10 cellular contexts compared by ENCODE assay signal in the genomic region with DNA sequence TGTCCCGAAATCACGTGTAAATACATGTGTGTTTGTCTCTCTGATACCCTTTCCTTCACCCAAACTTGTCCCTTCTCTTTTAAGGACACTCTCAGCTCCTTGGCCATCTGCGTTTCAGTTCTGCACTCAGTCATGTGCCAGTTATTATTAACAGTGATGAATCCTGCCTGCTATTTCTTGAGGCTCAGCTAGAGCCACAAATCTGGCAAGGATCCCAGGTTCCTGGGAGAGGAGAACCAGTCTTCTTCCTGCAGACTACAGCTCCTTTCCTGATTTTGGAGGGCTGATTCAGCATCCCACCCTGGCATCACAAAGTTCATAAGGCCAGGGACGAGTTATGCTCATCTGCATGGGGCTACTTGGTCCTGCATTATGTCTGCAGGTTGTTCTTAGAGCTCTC. TPM values are rescaled to one million over a fixed set of nuclear protein-coding genes. Genes with fewer than 3 reads are reported as not detected.
DNase-seq lines count a peak whose midpoint lies in the region; ATAC-seq and TF ChIP-seq lines count a peak whose summit lies in the region.
"Had no signal": no experiment of that assay in that cellular context is flagged by ENCODE, and none has a peak within 500 bp of the region (broad histone marks: within the 10 kb centered on the region; RNA-seq: fewer than 3 reads in every experiment).

No MANE protein-coding gene starts in this region.

- H3K27ac ChIP-seq in mammary epithelial cell (ENCODE audit: insufficient read depth, low read depth, low read length) (no peak overlapping the region), aorta (ENCODE audit: low read depth in 1 of 2, low read length in 2 of 2) (peak overlapping the region; percentile 23 to 46), right lobe of liver (peak overlapping the region in 1 of 3 donors; percentile 38)
- H3K27ac ChIP-seq: BLaER1 had no signal

- H3K79me2 ChIP-seq in mammary epithelial cell (ENCODE audit: insufficient read depth, low read length): peaks cover 8% of the 10 kb centered on the region

- H3K27me3 ChIP-seq in mammary epithelial cell (ENCODE audit: insufficient read depth, low read length) (no peaks in the 10 kb centered on the region), aorta (ENCODE audit: control insufficient read depth in 1 of 2, insufficient read depth in 2 of 2, low read length in 1 of 2) (no peaks in the 10 kb centered on the region), right lobe of liver (no peaks in the 10 kb centered on the region)
- H3K27me3 ChIP-seq: BLaER1 had no signal

- TF ChIP-seq POLR2A in right lobe of liver (IDR thresholded peaks at IDR 0.05): no peak

- intact Hi-C loops in Right ventricle myocardium inferior (cut with DNase I): loop anchor here (10.0 kb wide), 1 partner anchor 74 kb away; no protein-coding TSS in a partner anchor
- intact Hi-C loops in cardiac septum (cut with DNase I): no loop called here
- intact Hi-C loops in mammary epithelial cell (cut with micrococcal nuclease): no loop called here
- intact Hi-C loops in aorta (cut with DNase I): loop anchor here (5.0 kb wide), 2 partner anchors 33 to 77 kb away; no protein-coding TSS in a partner anchor
- intact Hi-C loops in right lobe of liver (cut with DNase I): no loop called here

- no peaks in the 10 kb centered on the region for H3K36me3 ChIP-seq in mammary epithelial cell (ENCODE audit: insufficient read depth, low read length)
- H3K36me3 ChIP-seq in aorta (ENCODE audit: control insufficient read depth in 1 of 2, insufficient read depth in 2 of 2, low read length in 1 of 2): no peaks in the 10 kb centered on the region
- no peaks in the 10 kb centered on the region for H3K36me3 ChIP-seq in right lobe of liver
- H3K36me3 ChIP-seq: BLaER1 had no signal

- no TSS peak for BruUV-seq in mammary epithelial cell (replicated peaks; lab: Mats Ljungman, UMichigan)

- no peak for DNase-seq in Right ventricle myocardium inferior (ENCODE audit: missing footprints)
- no peak for DNase-seq in cardiac septum (ENCODE audit: low spot score)
- DNase-seq in mammary epithelial cell: peak; percentile 76
- DNase-seq in medulla oblongata (ENCODE audit: extremely low spot score): peak; percentile 73
- peak in 1 of 2 donors; percentile 90 for DNase-seq in aorta
- no peak for DNase-seq in right lobe of liver
- DNase-seq in NCI-H2107 treated with DMSO at 0.1 percent for 48 hours (lab: John Stamatoyannopoulos, UW; ENCODE audit: unreplicated experiment): no peak
- DNase-seq: central memory CD4-positive, alpha-beta T cell had no signal

- 0% methylated on average over 2 of the region's 4 CpGs for WGBS in mammary epithelial cell (ENCODE audit: low coverage, missing lambda C conversion rate)
- WGBS in aorta, 2 donors: 20 to 24% methylated on average over 4 of the region's 4 CpGs
- WGBS in right lobe of liver (ENCODE audit: insufficient coverage, low coverage, low lambda C conversion rate, missing lambda C conversion rate): 43% methylated on average over 4 of the region's 4 CpGs

- H3K4me3 ChIP-seq in mammary epithelial cell (replicated peaks in 1 of 3; ENCODE audit: insufficient read depth in 1 of 3, low read depth in 2 of 3, low read length in 3 of 3): no peak overlapping the region
- H3K4me3 ChIP-seq in aorta (ENCODE audit: low read length in 2 of 2): no peak overlapping the region
- H3K4me3 ChIP-seq in right lobe of liver: no peak overlapping the region
- H3K4me3 ChIP-seq: BLaER1 had no signal

- H3K9me3 ChIP-seq in mammary epithelial cell (replicated peaks; ENCODE audit: insufficient read depth, low read length) (no peaks in the 10 kb centered on the region), aorta (ENCODE audit: control insufficient read depth, low read length) (no peaks in the 10 kb centered on the region), right lobe of liver (no peaks in the 10 kb centered on the region)
- H3K9me3 ChIP-seq: BLaER1 had no signal

- no peak overlapping the region for H3K9ac ChIP-seq in mammary epithelial cell (ENCODE audit: insufficient read depth, low read length)
- H3K9ac ChIP-seq: BLaER1 had no signal

- dilution Hi-C loops in mammary epithelial cell (cut with HindIII; ENCODE audit: low sequenced_read_pairs): no loop called here

- H3K4me1 ChIP-seq in mammary epithelial cell (ENCODE audit: insufficient read depth, low read length): peaks cover 70% of the 10 kb centered on the region
- peaks cover 2 to 10% of the 10 kb centered on the region in 2 donors for H3K4me1 ChIP-seq in aorta (ENCODE audit: control insufficient read depth in 1 of 2, insufficient read depth in 2 of 2, low read length in 2 of 2)
- H3K4me1 ChIP-seq in right lobe of liver: peaks cover 0 to 3% (median 0%) of the 10 kb centered on the region in 4 donors

- peak; percentile 61 for ATAC-seq in Right ventricle myocardium inferior
- peak; percentile 51 for ATAC-seq in aorta (ENCODE audit: low FRiP score)
- ATAC-seq in GM18870 (IDR thresholded peaks at IDR 0.05; ENCODE audit: unreplicated experiment): no peak
- no peak for ATAC-seq in right lobe of liver

- peak overlapping the region; percentile 34 for H3K4me2 ChIP-seq in mammary epithelial cell (ENCODE audit: insufficient read depth, low read depth, low read length)
- H3K4me2 ChIP-seq: BLaER1 had no signal

- no peaks in the 10 kb centered on the region for H4K20me1 ChIP-seq in mammary epithelial cell (ENCODE audit: insufficient read depth, low read length)
- H4K20me1 ChIP-seq: BLaER1 had no signal

- no peak overlapping the region for H2AFZ ChIP-seq in mammary epithelial cell (ENCODE audit: low read depth, low read length)

- in situ Hi-C loops in mammary epithelial cell (cut with MboI; ENCODE audit: low sequenced_read_pairs in 2 of 2): loop anchor here in 1 of 2 donors (10.0 kb wide), 1 partner anchor 66 kb away; no protein-coding TSS in a partner anchor

- no peak for TF ChIP-seq CTCF in mammary epithelial cell (conservative IDR thresholded peaks at IDR 0.05 in 1 of 2, IDR thresholded peaks at IDR 0.05 in 1 of 2; ENCODE audit: extremely low read depth in 1 of 2, insufficient read depth in 1 of 2, low read depth in 1 of 2, low read length in 2 of 2)
- TF ChIP-seq CTCF in right lobe of liver (IDR thresholded peaks at IDR 0.05): no peak

- CTCF ChIA-PET in mammary epithelial cell (lab: Charles Lee; ENCODE audit: low non-redundant PET): no interaction called here

RNA-seq across cellular contexts. Expression of gene MAMDC2, which starts 5.6 kb away (rescaled TPM):
- total RNA-seq in Right ventricle myocardium inferior (10.8 TPM), cardiac septum (3.6 TPM), mammary epithelial cell (10 to 100 TPM in 1 of 2 donors, 1 to 10 TPM in 1; 8.3 to 33.5 TPM), aorta (10 to 100 TPM in 1 of 2 donors, 1 to 10 TPM in 1; 5.9 to 14.6 TPM), right lobe of liver (1 to 10 TPM in 2 of 6 experiments, under 1 TPM in 3, not detected in 1; 0.22 to 1.6 (median 0.37) TPM)
- polyA plus RNA-seq in mammary epithelial cell (10.9 TPM), aorta (1 to 10 TPM; 2.0 to 6.5 TPM)
- 13.5 TPM for polyA minus RNA-seq in mammary epithelial cell

Comparison
In these comparisons a context has a peak if more than half of its experiments do, and no peak if none do; other contexts are left out.
1. intact Hi-C loops: an anchor here in Right ventricle myocardium inferior (10.0 kb wide) and aorta (5.0 kb wide); none called in cardiac septum, mammary epithelial cell and right lobe of liver.
2. ATAC-seq: peak in Right ventricle myocardium inferior (single experiment) and aorta (single experiment); none in GM18870 (single experiment) and right lobe of liver (0 of 4).
3. DNase-seq: peak in mammary epithelial cell (single experiment) and medulla oblongata (single experiment); none in Right ventricle myocardium inferior (single experiment), cardiac septum (single experiment), right lobe of liver (0 of 3) and NCI-H2107 treated with DMSO at 0.1 percent for 48 hours (single experiment).